In the genomic region with DNA sequence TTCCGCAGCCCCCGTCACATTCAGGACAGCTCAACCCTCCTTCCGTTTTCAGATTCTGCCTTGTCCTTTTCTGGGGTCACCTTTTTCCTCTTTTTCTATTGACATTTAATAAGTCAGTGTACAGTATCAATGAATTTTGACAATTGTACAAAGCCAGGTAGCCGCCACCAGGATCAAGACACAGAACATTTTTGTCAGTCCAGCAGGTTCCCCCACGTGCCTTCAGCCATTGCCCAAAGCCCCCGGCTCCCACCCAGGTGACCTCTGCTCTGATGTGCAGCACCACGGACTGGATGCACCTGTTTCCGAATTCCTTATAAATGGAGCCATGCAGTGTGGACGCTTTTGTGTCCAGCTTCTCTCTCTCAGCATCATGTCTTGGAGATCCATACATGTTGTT, we compare ENCODE assay signal across 25 cellular contexts. TPM values are rescaled to one million over a fixed set of nuclear protein-coding genes. Genes with fewer than 3 reads are reported as not detected.
"Had no signal": no experiment of that assay in that cellular context is flagged by ENCODE, and none has a peak within 500 bp of the region (broad histone marks: within the 10 kb centered on the region; RNA-seq: fewer than 3 reads in every experiment).

No MANE protein-coding gene starts in this region.

- H3K9ac ChIP-seq: neural progenitor cell had no signal

- H3K4me1 Mint-ChIP-seq: activated naive CD8-positive, alpha-beta T cell treated with anti-CD3 and anti-CD28 coated beads for 36 hours; stimulated activated memory B cell treated with anti-CD40 and anti-IgM and Interleukin-4, amounts not matched to agents 10 μg/mL and 1 μg/mL and 100 μg/mL, for 72 hours had no signal

- H3K9me3 Mint-ChIP-seq: activated naive CD8-positive, alpha-beta T cell treated with anti-CD3 and anti-CD28 coated beads for 36 hours; effector memory CD8-positive, alpha-beta T cell had no signal

- ATAC-seq: effector memory CD8-positive, alpha-beta T cell; left colon; stimulated activated memory B cell treated with anti-CD40 and anti-IgM and Interleukin-4, amounts not matched to agents 10 μg/mL and 1 μg/mL and 100 μg/mL, for 72 hours had no signal

- H3K4me1 ChIP-seq: neural progenitor cell, tibial artery, uterus had no signal

- H3K27me3 ChIP-seq: uterus had no signal

- H3K4me3 Mint-ChIP-seq: activated naive CD8-positive, alpha-beta T cell treated with anti-CD3 and anti-CD28 coated beads for 36 hours; effector memory CD8-positive, alpha-beta T cell; neural progenitor cell; stimulated activated memory B cell treated with anti-CD40 and anti-IgM and Interleukin-4, amounts not matched to agents 10 μg/mL and 1 μg/mL and 100 μg/mL, for 72 hours had no signal

- H3K36me3 Mint-ChIP-seq: activated naive CD8-positive, alpha-beta T cell treated with anti-CD3 and anti-CD28 coated beads for 36 hours; neural progenitor cell; stimulated activated memory B cell treated with anti-CD40 and anti-IgM and Interleukin-4, amounts not matched to agents 10 μg/mL and 1 μg/mL and 100 μg/mL, for 72 hours had no signal

- H3K27ac Mint-ChIP-seq: activated naive CD8-positive, alpha-beta T cell treated with anti-CD3 and anti-CD28 coated beads for 36 hours; effector memory CD8-positive, alpha-beta T cell; neural progenitor cell; progenitor cell of endocrine pancreas; stimulated activated memory B cell treated with anti-CD40 and anti-IgM and Interleukin-4, amounts not matched to agents 10 μg/mL and 1 μg/mL and 100 μg/mL, for 72 hours had no signal

- H3K9me3 ChIP-seq: uterus had no signal

- H3K36me3 ChIP-seq: neural progenitor cell, tibial artery, uterus had no signal

- H3K27me3 Mint-ChIP-seq: activated naive CD8-positive, alpha-beta T cell treated with anti-CD3 and anti-CD28 coated beads for 36 hours had no signal

- H3K4me2 ChIP-seq: neural progenitor cell, smooth muscle cell had no signal

- H2AFZ ChIP-seq: neural progenitor cell had no signal

- H3K27ac ChIP-seq: epithelial cell of prostate, neural progenitor cell, tibial artery, uterus, VCaP had no signal

- H3K4me3 ChIP-seq: neural progenitor cell, smooth muscle cell, tibial artery, uterus had no signal

- DNase-seq: activated CD4-positive, alpha-beta T cell treated with anti-CD3 and anti-CD28 coated beads, Interleukin-2, amount 50 U/mL, for 1 hour; activated naive CD8-positive, alpha-beta T cell treated with anti-CD3 and anti-CD28 coated beads for 36 hours; activated T-cell treated with anti-CD3 and anti-CD28 coated beads, Interleukin-2, amount 50 U/mL, for 1 hour; amniotic stem cell; effector memory CD8-positive, alpha-beta T cell; foreskin fibroblast; hippocampal formation; SW 1271; T-helper 2 cell; tibial artery had no signal

- FAIRE-seq: islet of Langerhans had no signal

RNA-seq across cellular contexts. Expression of gene CROCC2, which starts 30.0 kb away (rescaled TPM):
- total RNA-seq: activated naive CD8-positive, alpha-beta T cell treated with anti-CD3 and anti-CD28 coated beads for 36 hours; dermis microvascular lymphatic vessel endothelial cell; glomerular endothelial cell; lung microvascular endothelial cell; myocyte; SK-MEL-5; smooth muscle cell had no signal
- polyA plus RNA-seq: smooth muscle cell had no signal

RNA-seq across cellular contexts. Expression of gene MAB21L4, which starts 40.1 kb away (rescaled TPM):
- total RNA-seq: activated naive CD8-positive, alpha-beta T cell treated with anti-CD3 and anti-CD28 coated beads for 36 hours; dermis microvascular lymphatic vessel endothelial cell; glomerular endothelial cell; lung microvascular endothelial cell; myocyte; osteoblast; SK-MEL-5 had no signal
